ENCODE assay signal across 32 cellular contexts in genomic region chr5:127399068-127399467, GRCh38.
"Had no signal": no experiment of that assay in that cellular context is flagged by ENCODE, and none has a peak within 500 bp of the region (broad histone marks: within the 10 kb centered on the region; RNA-seq: fewer than 3 reads in every experiment).

No MANE protein-coding gene starts in this region.

- H3K9me3 Mint-ChIP-seq: activated B cell treated with CpG ODN at 0.5 μM for 24 hours; activated CD4-positive, alpha-beta memory T cell treated with anti-CD3 and anti-CD28 coated beads for 36 hours; activated CD4-positive, alpha-beta T cell treated with anti-CD3 and anti-CD28 coated beads, Interleukin-2, amount 10 ng/mL, durations not matched to agents 24 days and 14 days; activated naive CD4-positive, alpha-beta T cell treated with anti-CD3 and anti-CD28 coated beads for 36 hours; activated naive CD4-positive, alpha-beta T cell treated with anti-CD3 and anti-CD28 coated beads, Interleukin-2, amount 50 U/mL, for 24 hours; activated T-helper 1 cell treated with anti-CD3 and anti-CD28 coated beads, Interleukin-12 subunit alpha, Interleukin-12 subunit beta, Interleukin-2, Interleukin-4 antibody, amounts not matched to agents 30 ng/mL and 10 ng/mL and 1 ng/mL, durations not matched to agents 14 hours and 24 hours and 36 hours; activated T-helper 2 cell treated with anti-CD3 and anti-CD28 coated beads, Interferon-gamma antibody, Interleukin-2, Interleukin-4, amounts not matched to agents 10 μg/mL and 5 μg/mL and 100 μg/mL, durations not matched to agents 14 hours and 24 hours and 36 hours; brain; endodermal cell; T-helper 2 cell treated with Interferon-gamma antibody and Interleukin-4, amounts not matched to agents 5 μg/mL and 100 μg/mL, for 36 hours had no signal

- H3K27ac Mint-ChIP-seq: activated B cell treated with CpG ODN at 0.5 μM for 24 hours; activated CD4-positive, alpha-beta memory T cell treated with anti-CD3 and anti-CD28 coated beads for 36 hours; activated CD4-positive, alpha-beta T cell treated with anti-CD3 and anti-CD28 coated beads, Interleukin-2, amount 10 ng/mL, durations not matched to agents 24 days and 14 days; activated CD8-positive, alpha-beta memory T cell treated with anti-CD3 and anti-CD28 coated beads, Interleukin-2, amount 10 ng/mL, durations not matched to agents 7 days and 5 days; activated CD8-positive, alpha-beta T cell treated with anti-CD3 and anti-CD28 coated beads, Interleukin-2, amount 10 ng/mL, durations not matched to agents 7 days and 5 days; activated naive CD4-positive, alpha-beta T cell treated with anti-CD3 and anti-CD28 coated beads for 36 hours; activated naive CD4-positive, alpha-beta T cell treated with anti-CD3 and anti-CD28 coated beads, Interleukin-2, amount 50 U/mL, for 24 hours; activated naive CD8-positive, alpha-beta T cell treated with anti-CD3 and anti-CD28 coated beads for 36 hours; activated naive CD8-positive, alpha-beta T cell treated with anti-CD3 and anti-CD28 coated beads, Interleukin-2, amount 50 U/mL, for 24 hours; activated T-helper 1 cell treated with anti-CD3 and anti-CD28 coated beads, Interleukin-12 subunit alpha, Interleukin-12 subunit beta, Interleukin-2, Interleukin-4 antibody, amounts not matched to agents 30 ng/mL and 10 ng/mL and 1 ng/mL, durations not matched to agents 14 hours and 24 hours and 36 hours; activated T-helper 2 cell treated with anti-CD3 and anti-CD28 coated beads, Interferon-gamma antibody, Interleukin-2, Interleukin-4, amounts not matched to agents 10 μg/mL and 5 μg/mL and 100 μg/mL, durations not matched to agents 14 hours and 24 hours and 36 hours; endodermal cell; T-helper 17 cell; T-helper 2 cell treated with Interferon-gamma antibody and Interleukin-4, amounts not matched to agents 5 μg/mL and 100 μg/mL, for 36 hours had no signal

- H3K9me3 ChIP-seq: adrenal gland, ascending aorta, colonic mucosa, gastrocnemius medialis, heart left ventricle had no signal

- H3K27ac ChIP-seq: adrenal gland, ascending aorta, colonic mucosa, foreskin keratinocyte, gastrocnemius medialis, heart left ventricle, WERI-Rb-1 had no signal

- ATAC-seq: activated CD4-positive, CD25-positive, alpha-beta regulatory T cell treated with anti-CD3 and anti-CD28 coated beads, Interleukin-2, amount 50 U/mL, for 24 hours; activated CD8-positive, alpha-beta memory T cell treated with anti-CD3 and anti-CD28 coated beads, Interleukin-2, amount 10 ng/mL, durations not matched to agents 7 days and 5 days; activated CD8-positive, alpha-beta T cell treated with anti-CD3 and anti-CD28 coated beads, Interleukin-2, amount 10 ng/mL, durations not matched to agents 7 days and 5 days; activated naive CD8-positive, alpha-beta T cell treated with anti-CD3 and anti-CD28 coated beads, Interleukin-2, amount 50 U/mL, for 24 hours; esophagus mucosa; foreskin keratinocyte; gastrocnemius medialis; heart left ventricle; T-helper 17 cell had no signal

- H3K4me1 Mint-ChIP-seq: activated B cell treated with CpG ODN at 0.5 μM for 24 hours; activated CD4-positive, alpha-beta T cell treated with anti-CD3 and anti-CD28 coated beads, Interleukin-2, amount 10 ng/mL, durations not matched to agents 24 days and 14 days; activated CD8-positive, alpha-beta memory T cell treated with anti-CD3 and anti-CD28 coated beads, Interleukin-2, amount 10 ng/mL, durations not matched to agents 7 days and 5 days; activated naive CD4-positive, alpha-beta T cell treated with anti-CD3 and anti-CD28 coated beads, Interleukin-2, amount 50 U/mL, for 24 hours; activated naive CD8-positive, alpha-beta T cell treated with anti-CD3 and anti-CD28 coated beads for 36 hours; activated naive CD8-positive, alpha-beta T cell treated with anti-CD3 and anti-CD28 coated beads, Interleukin-2, amount 50 U/mL, for 24 hours had no signal

- H3K36me3 ChIP-seq: adrenal gland, ascending aorta, colonic mucosa, gastrocnemius medialis, heart left ventricle, WERI-Rb-1 had no signal

- H3K36me3 Mint-ChIP-seq: activated CD4-positive, alpha-beta memory T cell treated with anti-CD3 and anti-CD28 coated beads for 36 hours; activated CD8-positive, alpha-beta memory T cell treated with anti-CD3 and anti-CD28 coated beads, Interleukin-2, amount 10 ng/mL, durations not matched to agents 7 days and 5 days; activated naive CD4-positive, alpha-beta T cell treated with anti-CD3 and anti-CD28 coated beads, Interleukin-2, amount 50 U/mL, for 24 hours; activated naive CD8-positive, alpha-beta T cell treated with anti-CD3 and anti-CD28 coated beads for 36 hours had no signal

- H3K4me3 ChIP-seq: adrenal gland, ascending aorta, colonic mucosa, gastrocnemius medialis, heart left ventricle had no signal

- H3K27me3 ChIP-seq: adrenal gland, ascending aorta, colonic mucosa, gastrocnemius medialis had no signal

- DNase-seq: activated B cell treated with CpG ODN at 0.5 μM for 24 hours; activated CD4-positive, alpha-beta memory T cell treated with anti-CD3 and anti-CD28 coated beads for 36 hours; activated CD4-positive, alpha-beta T cell treated with anti-CD3 and anti-CD28 coated beads, Interleukin-2, amount 10 ng/mL, durations not matched to agents 24 days and 14 days; activated CD8-positive, alpha-beta memory T cell treated with anti-CD3 and anti-CD28 coated beads, Interleukin-2, amount 10 ng/mL, durations not matched to agents 7 days and 5 days; activated CD8-positive, alpha-beta memory T cell treated with anti-CD3 and anti-CD28 coated beads, Interleukin-2, amount 50 U/mL, for 4 hours; activated CD8-positive, alpha-beta T cell treated with anti-CD3 and anti-CD28 coated beads, Interleukin-2, amount 10 ng/mL, durations not matched to agents 7 days and 5 days; activated effector memory CD4-positive, alpha-beta T cell treated with anti-CD3 and anti-CD28 coated beads, Interleukin-2, amount 50 U/mL, for 16 hours; activated naive CD4-positive, alpha-beta T cell treated with anti-CD3 and anti-CD28 coated beads for 36 hours; activated naive CD8-positive, alpha-beta T cell treated with anti-CD3 and anti-CD28 coated beads for 36 hours; activated naive CD8-positive, alpha-beta T cell treated with anti-CD3 and anti-CD28 coated beads, Interleukin-2, amount 50 U/mL, for 24 hours; activated T-cell treated with anti-CD3 and anti-CD28 coated beads, Interleukin-2, amount 50 U/mL, for 1 hour; activated T-cell treated with anti-CD3 and anti-CD28 coated beads, Interleukin-2, amount 50 U/mL, for 48 hours; adrenal gland; colonic mucosa; effector memory CD4-positive, alpha-beta T cell; endodermal cell; foreskin keratinocyte; gastrocnemius medialis; glutamatergic neuron; heart left ventricle; T-helper 1 cell; T-helper 17 cell; T1000; WERI-Rb-1 had no signal

- H3K4me1 ChIP-seq: adrenal gland, ascending aorta, colonic mucosa, foreskin keratinocyte, gastrocnemius medialis had no signal

- H3K4me3 Mint-ChIP-seq: activated B cell treated with CpG ODN at 0.5 μM for 24 hours; activated CD4-positive, alpha-beta memory T cell treated with anti-CD3 and anti-CD28 coated beads for 36 hours; activated CD4-positive, alpha-beta T cell treated with anti-CD3 and anti-CD28 coated beads, Interleukin-2, amount 10 ng/mL, durations not matched to agents 24 days and 14 days; activated CD8-positive, alpha-beta memory T cell treated with anti-CD3 and anti-CD28 coated beads, Interleukin-2, amount 10 ng/mL, durations not matched to agents 7 days and 5 days; activated CD8-positive, alpha-beta T cell treated with anti-CD3 and anti-CD28 coated beads, Interleukin-2, amount 10 ng/mL, durations not matched to agents 7 days and 5 days; activated naive CD4-positive, alpha-beta T cell treated with anti-CD3 and anti-CD28 coated beads for 36 hours; activated naive CD4-positive, alpha-beta T cell treated with anti-CD3 and anti-CD28 coated beads, Interleukin-2, amount 50 U/mL, for 24 hours; activated naive CD8-positive, alpha-beta T cell treated with anti-CD3 and anti-CD28 coated beads for 36 hours; activated naive CD8-positive, alpha-beta T cell treated with anti-CD3 and anti-CD28 coated beads, Interleukin-2, amount 50 U/mL, for 24 hours; activated T-helper 1 cell treated with anti-CD3 and anti-CD28 coated beads, Interleukin-12 subunit alpha, Interleukin-12 subunit beta, Interleukin-2, Interleukin-4 antibody, amounts not matched to agents 30 ng/mL and 10 ng/mL and 1 ng/mL, durations not matched to agents 14 hours and 24 hours and 36 hours; brain; endodermal cell; T-helper 17 cell; T-helper 2 cell treated with Interferon-gamma antibody and Interleukin-4, amounts not matched to agents 5 μg/mL and 100 μg/mL, for 36 hours had no signal
